9 cellular contexts compared by ENCODE assay signal in the genomic region with DNA sequence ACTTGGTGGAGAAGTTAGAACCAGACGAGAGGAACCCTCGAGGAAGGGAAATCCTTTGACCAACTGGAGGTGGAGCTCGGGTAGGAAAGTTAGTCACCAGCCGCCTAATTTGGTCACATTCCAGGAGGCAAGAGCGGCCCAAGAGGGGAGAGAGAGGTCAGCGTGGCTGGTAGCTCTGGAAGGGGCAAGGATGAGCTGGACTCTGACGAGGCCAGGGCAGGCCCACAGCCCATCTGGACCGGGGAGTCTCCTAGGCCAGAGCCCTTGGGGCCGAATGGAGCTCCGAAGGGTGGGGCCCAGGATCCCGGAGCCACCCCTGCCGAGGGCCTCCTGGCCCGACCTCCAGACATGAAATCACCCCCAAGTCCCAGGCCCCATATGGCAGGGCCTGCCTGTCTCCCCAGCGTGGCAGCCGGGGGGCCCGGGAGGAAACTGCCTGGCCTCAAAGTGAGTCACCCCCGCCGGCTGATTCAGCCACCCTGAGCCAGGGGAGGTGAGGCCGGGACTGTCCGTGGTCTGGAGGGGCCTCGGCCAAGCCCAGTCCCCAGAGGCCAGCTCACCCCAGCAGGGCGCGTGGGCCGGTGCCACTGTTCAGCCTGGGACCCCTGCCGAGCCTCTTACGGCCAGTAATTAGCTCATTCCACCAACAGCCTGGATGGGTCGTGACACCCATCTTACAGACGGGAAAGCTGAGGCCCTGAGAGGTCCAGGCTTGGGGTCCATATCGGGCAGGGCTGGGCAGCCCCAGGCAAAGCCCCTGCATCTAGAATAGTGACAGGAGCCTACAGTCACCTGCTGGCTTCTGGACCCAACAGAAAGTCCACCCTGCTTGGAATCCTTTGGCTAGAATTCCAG. TPM values are rescaled to one million over a fixed set of nuclear protein-coding genes. Genes with fewer than 3 reads are reported as not detected.
DNase-seq lines count a peak whose midpoint lies in the region; ATAC-seq and TF ChIP-seq lines count a peak whose summit lies in the region.
"Had no signal": no experiment of that assay in that cellular context is flagged by ENCODE, and none has a peak within 500 bp of the region (broad histone marks: within the 10 kb centered on the region; RNA-seq: fewer than 3 reads in every experiment).

No MANE protein-coding gene starts in this region.

- dilution Hi-C loops in mammary epithelial cell (cut with HindIII; ENCODE audit: low sequenced_read_pairs): no loop called here

- no peak overlapping the region for H3K9ac ChIP-seq in mammary epithelial cell (ENCODE audit: insufficient read depth, low read length)

- no peak for TF ChIP-seq CTCF in HFFc6 (IDR thresholded peaks at IDR 0.05)
- no peak for TF ChIP-seq CTCF in mammary epithelial cell (conservative IDR thresholded peaks at IDR 0.05 in 1 of 2, IDR thresholded peaks at IDR 0.05 in 1 of 2; ENCODE audit: extremely low read depth in 1 of 2, insufficient read depth in 1 of 2, low read depth in 1 of 2, low read length in 2 of 2)

- no TSS peak for BruUV-seq in mammary epithelial cell (replicated peaks; lab: Mats Ljungman, UMichigan)

- peak overlapping the region; percentile 94 for H3K27ac Mint-ChIP-seq in HFFc6
- peak overlapping the region in 5 of 10 donors; percentile 33 to 69 (median 43) for H3K27ac Mint-ChIP-seq in naive thymus-derived CD8-positive, alpha-beta T cell

- DNase-seq in AG08396 (ENCODE audit: low spot score) (peak; percentile 94), HFFc6 (peak; percentile 96), mammary epithelial cell (peak; percentile 64), lung microvascular endothelial cell (ENCODE audit: low read depth in 2 of 2) (peak; percentile 43 to 85), Kasumi-1 (lab: John Stamatoyannopoulos, UW) (no peak), NCI-H1417 treated with DMSO at 0.1 percent for 48 hours (lab: John Stamatoyannopoulos, UW) (no peak)
- no peak for DNase-seq in naive thymus-derived CD8-positive, alpha-beta T cell
- DNase-seq: T-helper 2 cell had no signal

- intact Hi-C loops in mammary epithelial cell (cut with micrococcal nuclease): no loop called here

- no peaks in the 10 kb centered on the region for H4K20me1 ChIP-seq in mammary epithelial cell (ENCODE audit: insufficient read depth, low read length)

- in situ Hi-C loops in mammary epithelial cell (cut with MboI; ENCODE audit: low sequenced_read_pairs in 2 of 2): no loop called here

- H3K36me3 Mint-ChIP-seq in HFFc6 (ENCODE audit: low read depth): no peaks in the 10 kb centered on the region
- peaks cover 0 to 7% (median 7%) of the 10 kb centered on the region in 3 donors for H3K36me3 Mint-ChIP-seq in naive thymus-derived CD8-positive, alpha-beta T cell

- POLR2A ChIA-PET in naive thymus-derived CD8-positive, alpha-beta T cell (lab: Charles Lee): interaction anchor here (0.6 to 0.8 kb wide), 2 partner anchors 9 to 186 kb away, joined by 3 read pairs; no protein-coding TSS in a partner anchor

- H3K4me2 ChIP-seq in mammary epithelial cell (ENCODE audit: insufficient read depth, low read depth, low read length): no peak overlapping the region

- no peaks in the 10 kb centered on the region for H3K79me2 ChIP-seq in mammary epithelial cell (ENCODE audit: insufficient read depth, low read length)

- ATAC-seq in naive thymus-derived CD8-positive, alpha-beta T cell: no peak
- no peak for ATAC-seq in GM19467 (IDR thresholded peaks at IDR 0.05; ENCODE audit: unreplicated experiment)

- H3K27me3 Mint-ChIP-seq in HFFc6 (ENCODE audit: insufficient read depth): no peaks in the 10 kb centered on the region; the same call in 1 of the 2 replicates
- no peaks in the 10 kb centered on the region for H3K27me3 Mint-ChIP-seq in naive thymus-derived CD8-positive, alpha-beta T cell

- WGBS in mammary epithelial cell (ENCODE audit: low coverage, missing lambda C conversion rate): 60% methylated on average over 13 of the region's 29 CpGs

- no peaks in the 10 kb centered on the region for H3K27me3 ChIP-seq in mammary epithelial cell (ENCODE audit: insufficient read depth, low read length)

- H3K4me3 ChIP-seq in mammary epithelial cell (replicated peaks in 1 of 3; ENCODE audit: insufficient read depth in 1 of 3, low read depth in 2 of 3, low read length in 3 of 3): no peak overlapping the region

- CTCF ChIA-PET in mammary epithelial cell (lab: Charles Lee; ENCODE audit: low non-redundant PET): no interaction called here

- no peaks in the 10 kb centered on the region for H3K9me3 Mint-ChIP-seq in HFFc6
- peaks cover 0 to 7% (median 3%) of the 10 kb centered on the region in 9 donors for H3K9me3 Mint-ChIP-seq in naive thymus-derived CD8-positive, alpha-beta T cell

- H3K4me1 ChIP-seq in mammary epithelial cell (ENCODE audit: insufficient read depth, low read length): peaks cover 42% of the 10 kb centered on the region

- H2AFZ ChIP-seq in mammary epithelial cell (ENCODE audit: low read depth, low read length): peak overlapping the region; percentile 53

- no peak overlapping the region for H3K27ac ChIP-seq in mammary epithelial cell (ENCODE audit: insufficient read depth, low read depth, low read length)

- peak overlapping the region; percentile 40 for H3K4me3 Mint-ChIP-seq in HFFc6
- no peak overlapping the region for H3K4me3 Mint-ChIP-seq in naive thymus-derived CD8-positive, alpha-beta T cell

- no peaks in the 10 kb centered on the region for H3K36me3 ChIP-seq in mammary epithelial cell (ENCODE audit: insufficient read depth, low read length)

- H3K4me1 Mint-ChIP-seq in HFFc6 (ENCODE audit: low read depth): peaks cover 42% of the 10 kb centered on the region
- H3K4me1 Mint-ChIP-seq in naive thymus-derived CD8-positive, alpha-beta T cell: peaks cover 0 to 6% (median 2%) of the 10 kb centered on the region in 4 donors

- no peaks in the 10 kb centered on the region for H3K9me3 ChIP-seq in mammary epithelial cell (replicated peaks; ENCODE audit: insufficient read depth, low read length)

RNA-seq across cellular contexts. Expression of a gene that starts 23.5 kb away (rescaled TPM):
- 1 to 10 TPM; 7.1 to 8.7 (median 7.8) TPM for total RNA-seq in HFFc6 (2021; fragmentation: NEBNext Ultra II Directional; extraction: Animal tissue kit (Norgen Biotek cat#: 25700))
- total RNA-seq in mammary epithelial cell: 100 to 1,000 TPM in 1 of 2 donors, 10 to 100 TPM in 1; 60.5 to 167 TPM
- 29.2 TPM for polyA plus RNA-seq in mammary epithelial cell
- polyA minus RNA-seq in mammary epithelial cell: 93.4 TPM
- total RNA-seq in lung microvascular endothelial cell: 46.2 and 94.8 TPM in 2 replicates
- total RNA-seq in naive thymus-derived CD8-positive, alpha-beta T cell: under 1 TPM; 0.21 to 0.30 TPM
- not detected for polyA plus RNA-seq in naive thymus-derived CD8-positive, alpha-beta T cell

Comparison
In these comparisons a context has a peak if more than half of its experiments do, and no peak if none do; other contexts are left out.
1. DNase-seq: peak in AG08396 (single experiment), HFFc6 (single experiment), mammary epithelial cell (single experiment) and lung microvascular endothelial cell (2 of 2); none in naive thymus-derived CD8-positive, alpha-beta T cell (0 of 10), Kasumi-1 (0 of 2) and NCI-H1417 treated with DMSO at 0.1 percent for 48 hours (single experiment).